34 cellular contexts compared by ENCODE assay signal in genomic region chr13:44084146-44084545, GRCh38.
"Had no signal": no experiment of that assay in that cellular context is flagged by ENCODE, and none has a peak within 500 bp of the region (broad histone marks: within the 10 kb centered on the region; RNA-seq: fewer than 3 reads in every experiment).

No MANE protein-coding gene starts in this region.

- DNase-seq: activated B cell treated with CpG ODN at 0.5 μM for 24 hours; activated CD4-positive, alpha-beta memory T cell treated with anti-CD3 and anti-CD28 coated beads for 36 hours; activated CD4-positive, alpha-beta T cell treated with anti-CD3 and anti-CD28 coated beads for 4 hours; activated CD4-positive, alpha-beta T cell treated with anti-CD3 and anti-CD28 coated beads, Interleukin-2, amount 50 U/mL, for 1 hour; activated CD4-positive, CD25-positive, alpha-beta regulatory T cell treated with anti-CD3 and anti-CD28 coated beads, Interleukin-2, amount 50 U/mL, for 72 hours; activated CD8-positive, alpha-beta memory T cell treated with anti-CD3 and anti-CD28 coated beads, Interleukin-2, amount 50 U/mL, for 4 hours; activated gamma-delta T cell treated with Interleukin-2 at 50 U/mL for 16 hours; activated naive CD4-positive, alpha-beta T cell treated with anti-CD3 and anti-CD28 coated beads for 36 hours; activated T-cell treated with anti-CD3 and anti-CD28 coated beads for 4 hours; activated T-cell treated with anti-CD3 and anti-CD28 coated beads, Interleukin-2, amount 50 U/mL, for 4 hours; adrenal gland; body of pancreas; Kasumi-1; KG1; MG63; NCI-H1048; NCI-H1105 treated with DMSO at 0.1 percent for 48 hours; NCI-H1436; NCI-H187; NCI-H2029 treated with DMSO at 0.1 percent for 48 hours; NCI-H2107; NCI-H2171; NCI-H2227 treated with DMSO at 0.1 percent for 48 hours; NCI-H524 treated with DMSO at 0.1 percent for 48 hours; SIG-M5; T-cell; T-helper 17 cell; T-helper 9 cell had no signal

- FAIRE-seq: astrocyte had no signal

- H3K36me3 ChIP-seq: adrenal gland, MG63 had no signal

- H3K4me3 ChIP-seq: adrenal gland, body of pancreas, breast epithelium, MG63 had no signal

- ATAC-seq: activated naive CD4-positive, alpha-beta T cell treated with anti-CD3 and anti-CD28 coated beads, Interleukin-2, amount 50 U/mL, for 72 hours; activated T-cell treated with anti-CD3 and anti-CD28 coated beads, Interleukin-2, amount 50 U/mL, for 4 hours; body of pancreas; Panc1; SK-N-SH treated with all-trans-retinoic acid at 6 μM for 48 hours; T-cell; T-helper 17 cell had no signal

- H3K9me3 ChIP-seq: adrenal gland, body of pancreas, breast epithelium had no signal

- H3K4me1 ChIP-seq: adrenal gland, body of pancreas, breast epithelium had no signal

- H3K27ac ChIP-seq: adrenal gland, body of pancreas, breast epithelium, VCaP had no signal

- H3K27me3 ChIP-seq: adrenal gland, body of pancreas, breast epithelium, MG63 had no signal
